Comparison of ENCODE assay signal across 25 cellular contexts in genomic region chr20:733806-734205, GRCh38. TPM values are rescaled to one million over a fixed set of nuclear protein-coding genes. Genes with fewer than 3 reads are reported as not detected.
"Had no signal": no experiment of that assay in that cellular context is flagged by ENCODE, and none has a peak within 500 bp of the region (broad histone marks: within the 10 kb centered on the region; RNA-seq: fewer than 3 reads in every experiment).

No MANE protein-coding gene starts in this region.

- ATAC-seq: esophagus mucosa; heart right ventricle; left lobe of liver; mucosa of descending colon; naive thymus-derived CD8-positive, alpha-beta T cell; psoas muscle; sciatic nerve; stimulated activated naive B cell treated with anti-CD40 and anti-IgM and Interleukin-4, amounts not matched to agents 10 μg/mL and 1 μg/mL and 100 μg/mL, for 72 hours had no signal

- DNase-seq: cortex of kidney; dorsolateral prefrontal cortex; effector CD8-positive, alpha-beta T cell; heart right ventricle; hypothalamus; kidney glomerular epithelial cell; mucosa of descending colon; occipital lobe; psoas muscle; stimulated activated CD4-positive, alpha-beta T cell treated with anti-CD3 and anti-CD28 coated beads, Interleukin-2, amount 100 ng/mL, for 24 hours; stimulated activated CD4-positive, alpha-beta T cell treated with anti-CD3 and anti-CD28 coated beads, Interleukin-4, amount 100 ng/mL, for 4 hours; stimulated activated naive B cell treated with anti-CD40 and anti-IgM and Interleukin-4, amounts not matched to agents 10 μg/mL and 1 μg/mL and 100 μg/mL, for 72 hours; stomach; substantia nigra; transverse colon had no signal

RNA-seq across cellular contexts. Expression of gene SLC52A3, which starts 34.5 kb away (rescaled TPM):
- total RNA-seq: fibroblast of lung, glomerular endothelial cell, occipital lobe, skeletal muscle tissue had no signal

RNA-seq across cellular contexts. Expression of gene SCRT2, which starts 58.2 kb away (rescaled TPM):
- total RNA-seq: esophagus mucosa; fibroblast of lung; glomerular endothelial cell; heart right ventricle; left lobe of liver; lower leg skin; mucosa of descending colon; naive thymus-derived CD8-positive, alpha-beta T cell; psoas muscle; sciatic nerve; skeletal muscle tissue; stomach; thoracic aorta; transverse colon; ureter had no signal
